8 cellular contexts compared by ENCODE assay signal in genomic region chr2:28567076-28567471, GRCh38.
DNase-seq lines count a peak whose midpoint lies in the region; ATAC-seq and TF ChIP-seq lines count a peak whose summit lies in the region.

No MANE protein-coding gene starts in this region.

- H3K4me3 ChIP-seq in LNCaP clone FGC (ENCODE audit: low read depth, low read length) (peak overlapping the region; percentile 35), right atrium auricular region (peak overlapping the region; percentile 43 to 65), retinal pigment epithelial cell (ENCODE audit: low read length) (peak overlapping the region; percentile 68)

- H3K9me3 ChIP-seq in right atrium auricular region = no peaks in the 10 kb centered on the region

- peak overlapping the region; percentile 55 for H3K27ac Mint-ChIP-seq in activated naive CD4-positive, alpha-beta T cell treated with anti-CD3 and anti-CD28 coated beads, Interleukin-2, amount 50 U/mL, for 24 hours

- H3K4me1 Mint-ChIP-seq in activated naive CD4-positive, alpha-beta T cell treated with anti-CD3 and anti-CD28 coated beads, Interleukin-2, amount 50 U/mL, for 24 hours = peaks cover 22% of the 10 kb centered on the region

- no peaks in the 10 kb centered on the region for H3K36me3 ChIP-seq in right atrium auricular region

- ATAC-seq in HG02938 (IDR thresholded peaks at IDR 0.05; ENCODE audit: unreplicated experiment) (no peak), HG03095 (IDR thresholded peaks at IDR 0.05; ENCODE audit: unreplicated experiment) (no peak)

- H3K27me3 Mint-ChIP-seq in activated naive CD4-positive, alpha-beta T cell treated with anti-CD3 and anti-CD28 coated beads, Interleukin-2, amount 50 U/mL, for 24 hours = no peaks in the 10 kb centered on the region

- H3K4me3 Mint-ChIP-seq in activated naive CD4-positive, alpha-beta T cell treated with anti-CD3 and anti-CD28 coated beads, Interleukin-2, amount 50 U/mL, for 24 hours = peak overlapping the region; percentile 91

- TF ChIP-seq CTCF in GM13977 (IDR thresholded peaks at IDR 0.05; ENCODE audit: extremely low read depth, insufficient read depth, missing control alignments) (no peak), LNCaP clone FGC (IDR thresholded peaks at IDR 0.05; ENCODE audit: control insufficient read depth, extremely low read depth, insufficient read depth) (no peak), right atrium auricular region (IDR thresholded peaks at IDR 0.05) (no peak), retinal pigment epithelial cell (conservative IDR thresholded peaks at IDR 0.05; ENCODE audit: low read depth, low read length) (no peak)

- no peaks in the 10 kb centered on the region for H3K9me3 Mint-ChIP-seq in activated naive CD4-positive, alpha-beta T cell treated with anti-CD3 and anti-CD28 coated beads, Interleukin-2, amount 50 U/mL, for 24 hours

- no peaks in the 10 kb centered on the region for H3K27me3 ChIP-seq in right atrium auricular region

- peak overlapping the region; percentile 55 to 76 for H3K27ac ChIP-seq in right atrium auricular region

- H3K4me1 ChIP-seq in right atrium auricular region = peaks cover 0 to 6% of the 10 kb centered on the region in 2 donors

- in situ Hi-C loops in GM13977 (cut with MboI; ENCODE audit: low pct_unique_long_range_greater_than_20kb, low sequenced_read_pairs, unreplicated experiment) = no loop called here

- DNase-seq in GM13977 (ENCODE audit: low spot score) (peak; percentile 41), LNCaP clone FGC (ENCODE audit: low read depth) (no peak), right atrium auricular region (ENCODE audit: low spot score) (no peak), retinal pigment epithelial cell (ENCODE audit: low read depth) (no peak), middle frontal gyrus (ENCODE audit: extremely low spot score, low spot score) (no peak)

- peaks cover 1% of the 10 kb centered on the region for H3K36me3 Mint-ChIP-seq in activated naive CD4-positive, alpha-beta T cell treated with anti-CD3 and anti-CD28 coated beads, Interleukin-2, amount 50 U/mL, for 24 hours
